12 cellular contexts compared by ENCODE assay signal in the genomic region with DNA sequence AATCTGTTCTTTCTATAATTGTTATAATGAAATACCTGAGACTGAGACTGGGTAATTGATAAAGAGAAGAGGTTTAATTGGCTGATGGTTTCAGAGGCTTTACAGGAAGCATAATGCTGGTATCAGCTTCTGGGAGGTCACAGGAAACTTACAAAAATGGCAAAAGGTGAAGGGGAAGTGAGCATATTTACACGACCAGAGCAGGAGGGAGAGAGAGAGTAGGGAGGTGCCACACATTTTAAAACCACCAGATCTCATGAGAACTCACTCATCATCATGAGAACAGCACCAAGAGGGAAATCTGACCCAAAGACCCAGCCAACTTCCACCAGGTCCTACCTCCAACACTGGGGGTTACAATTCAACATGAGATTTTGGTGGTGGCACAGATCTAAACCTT. TPM values are rescaled to one million over a fixed set of nuclear protein-coding genes. Genes with fewer than 3 reads are reported as not detected.
DNase-seq lines count a peak whose midpoint lies in the region; ATAC-seq, FAIRE-seq and TF ChIP-seq lines count a peak whose summit lies in the region.
"Had no signal": no experiment of that assay in that cellular context is flagged by ENCODE, and none has a peak within 500 bp of the region (broad histone marks: within the 10 kb centered on the region; RNA-seq: fewer than 3 reads in every experiment).

No MANE protein-coding gene starts in this region.

- FAIRE-seq in GM12891 (lab: Jason Lieb, UNC), result peak; percentile 63

- peaks cover 74% of the 10 kb centered on the region for H3K4me1 Mint-ChIP-seq in activated CD8-positive, alpha-beta T cell treated with anti-CD3 and anti-CD28 coated beads, Interleukin-2, amount 10 ng/mL, durations not matched to agents 7 days and 5 days (ENCODE audit: low read depth)

- peak overlapping the region; percentile 1 to 86 for H3K4me3 ChIP-seq in neutrophil (ENCODE audit: low read depth in 1 of 2, low read length in 1 of 2)
- H3K4me3 ChIP-seq: right lobe of liver had no signal

- no peaks in the 10 kb centered on the region for H3K36me3 ChIP-seq in neutrophil
- H3K36me3 ChIP-seq: right lobe of liver had no signal

- DNase-seq in GM12891 (ENCODE audit: insufficient read length, low spot score) (no peak), NAMALWA (ENCODE audit: low spot score) (peak; percentile 20), SK-N-DZ (ENCODE audit: low spot score) (no peak), 8988T (no peak)
- peak; percentile 44 for DNase-seq in activated CD8-positive, alpha-beta T cell treated with anti-CD3 and anti-CD28 coated beads, Interleukin-2, amount 10 ng/mL, durations not matched to agents 7 days and 5 days
- DNase-seq: cortex of kidney, DMS79 treated with DMSO at 0.1 percent for 48 hours, Karpas-422, NCI-H2171 had no signal

- no peak for TF ChIP-seq POLR2A in GM12891 (IDR thresholded peaks at IDR 0.05; ENCODE audit: low read depth, low read length)

- no peak for TF ChIP-seq CTCF in neutrophil (IDR thresholded peaks at IDR 0.05)

- POLR2A ChIA-PET in activated CD8-positive, alpha-beta T cell treated with anti-CD3 and anti-CD28 coated beads, Interleukin-2, amount 10 ng/mL, durations not matched to agents 7 days and 5 days (lab: Charles Lee), result no interaction called here

- CTCF ChIA-PET in activated CD8-positive, alpha-beta T cell treated with anti-CD3 and anti-CD28 coated beads, Interleukin-2, amount 10 ng/mL, durations not matched to agents 7 days and 5 days (lab: Charles Lee), result interaction anchor here (1.0 to 1.6 kb wide), 3 partner anchors 112 to 155 kb away, joined by 3 read pairs; no protein-coding TSS in a partner anchor

- H3K27ac Mint-ChIP-seq in activated CD8-positive, alpha-beta T cell treated with anti-CD3 and anti-CD28 coated beads, Interleukin-2, amount 10 ng/mL, durations not matched to agents 7 days and 5 days, result peak overlapping the region; percentile 77

- H3K9me3 ChIP-seq in neutrophil, result no peaks in the 10 kb centered on the region
- H3K9me3 ChIP-seq: right lobe of liver had no signal

- no peak overlapping the region for H3K4me3 Mint-ChIP-seq in activated CD8-positive, alpha-beta T cell treated with anti-CD3 and anti-CD28 coated beads, Interleukin-2, amount 10 ng/mL, durations not matched to agents 7 days and 5 days

- H3K27me3 ChIP-seq in neutrophil, result no peaks in the 10 kb centered on the region
- H3K27me3 ChIP-seq: right lobe of liver had no signal

- peaks cover 83 to 91% of the 10 kb centered on the region in 2 experiments for H3K4me1 ChIP-seq in neutrophil (ENCODE audit: control insufficient read depth in 1 of 2, insufficient read depth in 1 of 2, low read depth in 1 of 2, low read length in 1 of 2)
- H3K4me1 ChIP-seq: right lobe of liver had no signal

- no peaks in the 10 kb centered on the region for H3K27me3 Mint-ChIP-seq in activated CD8-positive, alpha-beta T cell treated with anti-CD3 and anti-CD28 coated beads, Interleukin-2, amount 10 ng/mL, durations not matched to agents 7 days and 5 days (ENCODE audit: low read depth)

- peak overlapping the region; percentile 98 for H3K27ac ChIP-seq in neutrophil
- H3K27ac ChIP-seq: right lobe of liver had no signal

- H3K9me3 Mint-ChIP-seq in activated CD8-positive, alpha-beta T cell treated with anti-CD3 and anti-CD28 coated beads, Interleukin-2, amount 10 ng/mL, durations not matched to agents 7 days and 5 days (ENCODE audit: insufficient read depth), result peaks cover 3% of the 10 kb centered on the region

- ATAC-seq in activated CD8-positive, alpha-beta T cell treated with anti-CD3 and anti-CD28 coated beads, Interleukin-2, amount 10 ng/mL, durations not matched to agents 7 days and 5 days, result peak; percentile 34
- no peak for ATAC-seq in HG03139 (IDR thresholded peaks at IDR 0.05; ENCODE audit: unreplicated experiment)

- peaks cover 44% of the 10 kb centered on the region for H3K36me3 Mint-ChIP-seq in activated CD8-positive, alpha-beta T cell treated with anti-CD3 and anti-CD28 coated beads, Interleukin-2, amount 10 ng/mL, durations not matched to agents 7 days and 5 days (ENCODE audit: low read depth)

TF ChIP-seq in GM12891, 5 proteins besides CTCF, POLR2A, EP300 and RAD21:
- TF ChIP-seq POU2F2 (IDR thresholded peaks at IDR 0.05; ENCODE audit: low read depth, low read length) (no peak), SPI1 (IDR thresholded peaks at IDR 0.05; ENCODE audit: low read depth, low read length) (peak; percentile 92)

RNA-seq across cellular contexts. Expression of a gene that starts 2.6 kb away (rescaled TPM):
- polyA plus RNA-seq in GM12891 (2012; ENCODE audit: low read depth, missing spikeins), result 14.7 TPM
- total RNA-seq in activated CD8-positive, alpha-beta T cell treated with anti-CD3 and anti-CD28 coated beads, Interleukin-2, amount 10 ng/mL, durations not matched to agents 7 days and 5 days, result 1 to 10 TPM; 1.3 to 1.5 TPM
- polyA plus RNA-seq in SK-N-DZ (2014; cell fraction: cytosol; rRNA removed), result not detected in 2 replicates
- polyA plus RNA-seq in SK-N-DZ (2014; cell fraction: nucleus; rRNA removed), result 0.30 TPM in 1 of 2 replicates, not detected in the other

RNA-seq across cellular contexts. Expression of a gene that starts 35.1 kb away (rescaled TPM):
- 12.1 TPM for polyA plus RNA-seq in GM12891 (2012; ENCODE audit: low read depth, missing spikeins)
- 100 to 1,000 TPM; 112 to 123 TPM for total RNA-seq in activated CD8-positive, alpha-beta T cell treated with anti-CD3 and anti-CD28 coated beads, Interleukin-2, amount 10 ng/mL, durations not matched to agents 7 days and 5 days
- not detected in 2 replicates for polyA plus RNA-seq in SK-N-DZ (2014; cell fraction: cytosol; rRNA removed)
- polyA plus RNA-seq in SK-N-DZ (2014; cell fraction: nucleus; rRNA removed), result not detected in 2 replicates

Comparison
In these comparisons a context has a peak if more than half of its experiments do, and no peak if none do; other contexts are left out.
1. DNase-seq: peak in NAMALWA (single experiment) and activated CD8-positive, alpha-beta T cell treated with anti-CD3 and anti-CD28 coated beads, Interleukin-2, amount 10 ng/mL, durations not matched to agents 7 days and 5 days (single experiment); none in GM12891 (single experiment), SK-N-DZ (single experiment) and 8988T (single experiment).